9 cellular contexts compared by ENCODE assay signal in the genomic region with DNA sequence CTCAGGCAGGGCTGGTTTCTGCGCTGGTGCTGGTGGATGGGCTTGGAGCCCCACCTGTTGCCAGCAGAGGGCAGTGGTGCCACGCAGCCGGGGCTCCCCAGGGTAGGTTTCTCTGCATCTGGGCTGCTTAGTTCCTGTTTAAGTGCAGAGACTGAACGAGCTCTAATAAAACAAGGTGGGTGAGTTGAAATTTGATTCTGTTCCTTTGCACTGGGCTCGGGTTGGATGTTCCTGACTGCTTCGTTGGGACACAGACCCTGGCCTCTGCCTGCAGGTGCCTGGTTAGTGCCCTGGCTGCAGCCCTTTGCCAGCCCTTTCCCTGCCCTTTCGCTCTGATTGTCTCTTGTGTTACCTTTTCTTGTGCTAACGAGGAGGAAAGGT. TPM values are rescaled to one million over a fixed set of nuclear protein-coding genes. Genes with fewer than 3 reads are reported as not detected.
DNase-seq lines count a peak whose midpoint lies in the region; ATAC-seq and TF ChIP-seq lines count a peak whose summit lies in the region.
"Had no signal": no experiment of that assay in that cellular context is flagged by ENCODE, and none has a peak within 500 bp of the region (broad histone marks: within the 10 kb centered on the region; RNA-seq: fewer than 3 reads in every experiment).

No MANE protein-coding gene starts in this region.

- no peak overlapping the region for H3K27ac ChIP-seq in right lobe of liver

- ATAC-seq in HG02763 (IDR thresholded peaks at IDR 0.05; ENCODE audit: unreplicated experiment) (peak; percentile 53), right lobe of liver (peak; percentile 94 to 99 (median 97)), HG02588 (IDR thresholded peaks at IDR 0.05; ENCODE audit: unreplicated experiment) (no peak)

- no peaks in the 10 kb centered on the region for H3K9me3 ChIP-seq in right lobe of liver

- H3K27me3 ChIP-seq in right lobe of liver: no peaks in the 10 kb centered on the region

- no peak for TF ChIP-seq POLR2A in right lobe of liver (IDR thresholded peaks at IDR 0.05)

- peak; percentile 95 to 98 (median 96) for TF ChIP-seq CTCF in right lobe of liver (IDR thresholded peaks at IDR 0.05)

- no peak overlapping the region for H3K4me3 ChIP-seq in right lobe of liver

- DNase-seq in DMS 273 (lab: John Stamatoyannopoulos, UW; ENCODE audit: unreplicated experiment) (peak; percentile 89), NCI-H69 (lab: John Stamatoyannopoulos, UW) (peak; percentile 65), dedifferentiated amniotic fluid mesenchymal stem cell (ENCODE audit: extremely low spot score) (peak; percentile 68), right lobe of liver (peak; percentile 81 to 85 (median 81))
- peak; percentile 88 for DNase-seq in activated CD4-positive, alpha-beta T cell treated with anti-CD3 and anti-CD28 coated beads, Interleukin-2, amount 50 U/mL, for 1 hour
- peak; percentile 59 to 80 (median 77) for DNase-seq in stimulated activated CD4-positive, alpha-beta T cell treated with anti-CD3 and anti-CD28 coated beads, TNF-alpha, amount 100 ng/mL, for 1 hour (ENCODE audit: low read depth in 3 of 3, low spot score in 1 of 3)

- intact Hi-C loops in right lobe of liver (cut with DNase I): loop anchor here (10.0 kb wide), 2 partner anchors 123 to 133 kb away; no protein-coding TSS in a partner anchor

- H3K4me1 ChIP-seq in right lobe of liver: no peaks in the 10 kb centered on the region

- WGBS in right lobe of liver (ENCODE audit: insufficient coverage, low coverage, low lambda C conversion rate, missing lambda C conversion rate): 2% methylated on average over 7 of the region's 8 CpGs

- peaks cover 0 to 5% (median under 1%) of the 10 kb centered on the region in 4 donors for H3K36me3 ChIP-seq in right lobe of liver

RNA-seq across cellular contexts. Expression of gene TBCD, which starts 30.0 kb away (rescaled TPM):
- total RNA-seq in right lobe of liver: 10 to 100 TPM; 28.0 to 55.7 (median 41.3) TPM

RNA-seq across cellular contexts. Expression of gene FN3K, which starts 46.5 kb away (rescaled TPM):
- 10 to 100 TPM; 29.6 to 61.6 (median 45.5) TPM for total RNA-seq in right lobe of liver

RNA-seq across cellular contexts. Expression of gene ZNF750, which starts 57.9 kb away (rescaled TPM):
- not detected for total RNA-seq in right lobe of liver
- total RNA-seq: activated CD8-positive, alpha-beta memory T cell treated with anti-CD3 and anti-CD28 coated beads for 36 hours had no signal
